In the genomic region with DNA sequence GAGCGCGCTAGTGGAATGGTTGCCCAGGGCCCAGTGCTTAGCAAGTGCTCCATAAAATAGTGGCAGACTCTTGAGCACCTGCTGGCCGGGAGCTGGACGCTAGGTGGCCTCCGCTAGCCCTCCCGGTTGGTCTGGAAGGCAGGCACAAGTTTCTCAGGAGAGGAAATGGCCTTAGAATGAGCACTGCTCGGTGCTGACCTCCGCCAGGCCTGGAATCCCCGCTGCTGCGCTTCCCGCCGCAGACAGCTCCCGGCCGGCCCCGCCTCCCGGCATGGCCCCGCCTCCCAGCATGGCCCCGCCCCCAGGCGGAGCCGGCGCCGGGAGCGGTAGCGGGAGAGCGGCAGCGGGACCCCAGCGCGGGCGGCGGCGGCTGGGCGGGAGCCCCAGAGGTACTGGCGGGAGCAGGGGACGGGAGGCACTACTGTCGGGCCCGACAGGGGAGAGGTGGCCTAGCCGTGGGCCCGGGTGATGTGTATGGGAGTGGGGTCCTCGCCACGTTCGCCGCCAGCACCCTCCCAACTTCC, we compare ENCODE assay signal across 8 cellular contexts. TPM values are rescaled to one million over a fixed set of nuclear protein-coding genes. Genes with fewer than 3 reads are reported as not detected.
DNase-seq lines count a peak whose midpoint lies in the region; ATAC-seq lines count a peak whose summit lies in the region.

Gene SIPA1, plus strand, starts transcription at position 308 of the 524 bp plus-strand sequence. CDS start 2,821 bp downstream, outside the sequence.

- peak within 1 kb of the TSS; percentile 50 for H3K4ac ChIP-seq in trophoblast cell (ENCODE audit: low read depth, low read length)

- H3K9me3 Mint-ChIP-seq in T-cell = no peaks in the 10 kb centered on the region

- H3K9me3 ChIP-seq in trophoblast cell (ENCODE audit: insufficient read depth, low read depth, low read length) = peaks cover 3% of the 10 kb centered on the region

- peak within 1 kb of the TSS; percentile 84 for H3K14ac ChIP-seq in trophoblast cell (ENCODE audit: low read length)

- peaks cover 19 to 22% of the 10 kb centered on the region in 2 experiments for H3K4me1 ChIP-seq in trophoblast cell (ENCODE audit: control insufficient read depth in 1 of 2, insufficient read depth in 2 of 2, low read length in 2 of 2)

- peaks cover 8% of the 10 kb centered on the region for H3K36me3 Mint-ChIP-seq in T-cell

- DNase-seq in COLO668 (lab: John Stamatoyannopoulos, UW; ENCODE audit: unreplicated experiment) (peak; percentile 65), T-cell (peak in 33 of 34 experiments; percentile 34 to 77 (median 58)), cardiac septum (ENCODE audit: low spot score) (peak; percentile 92), trophoblast cell (peak; percentile 79 to 86), ureter (ENCODE audit: low spot score) (no peak)
- DNase-seq in Jurkat, Clone E6-1 (ENCODE audit: low read depth, low spot score) = no peak

- H2BK12ac ChIP-seq in trophoblast cell (ENCODE audit: low read length) = no peak within 1 kb of the TSS

- H3K18ac ChIP-seq in trophoblast cell (ENCODE audit: low read length) = peak within 1 kb of the TSS; percentile 71

- peak within 1 kb of the TSS; percentile 81 for H3K4me3 ChIP-seq in Jurkat, Clone E6-1 (ENCODE audit: low read length)
- peak within 1 kb of the TSS; percentile 76 for H3K4me3 ChIP-seq in trophoblast cell (ENCODE audit: low read depth, low read length)

- H2BK5ac ChIP-seq in trophoblast cell (ENCODE audit: low read depth, low read length, poor library complexity) = peak within 1 kb of the TSS; percentile 70

- CTCF ChIA-PET in T-cell (lab: Charles Lee) = interaction anchor here (0.5 to 1.4 kb wide), 3 partner anchors 22 to 353 kb away, joined by 3 to 6 read pairs (median 4); partner anchors contain the start of gene PCNX3 (in 1 of the 2)

- peak within 1 kb of the TSS; percentile 72 for H4K91ac ChIP-seq in trophoblast cell (ENCODE audit: low read depth, low read length)

- H2BK120ac ChIP-seq in trophoblast cell (ENCODE audit: insufficient read depth, low read length, poor library complexity) = peak within 1 kb of the TSS; percentile 67

- peaks cover 42 to 45% of the 10 kb centered on the region in 2 experiments for H3K36me3 ChIP-seq in trophoblast cell (ENCODE audit: control insufficient read depth in 1 of 2, insufficient read depth in 2 of 2, low read length in 2 of 2)

- H3K4me1 Mint-ChIP-seq in T-cell = peaks cover 47 to 57% (median 49%) of the 10 kb centered on the region in 3 donors

- peak within 1 kb of the TSS; percentile 82 for H4K8ac ChIP-seq in trophoblast cell (ENCODE audit: low read depth, low read length)

- no peaks in the 10 kb centered on the region for H3K27me3 ChIP-seq in trophoblast cell (ENCODE audit: insufficient read depth, low read length)

- peaks cover 5% of the 10 kb centered on the region for H3K79me2 ChIP-seq in trophoblast cell (ENCODE audit: control insufficient read depth, insufficient read depth, low read length, poor library complexity)

- peak within 1 kb of the TSS; percentile 80 for H3K4me2 ChIP-seq in trophoblast cell (ENCODE audit: low read length)

- H3K27ac Mint-ChIP-seq in T-cell = peak within 1 kb of the TSS; percentile 94 to 96

- WGBS in adipose tissue, 3 donors = 4 to 6% (median 5%) methylated on average over 33 to 42 of the region's 42 CpGs
- WGBS in trophoblast cell (ENCODE audit: extremely low coverage, insufficient coverage, insufficient read length) = no CpG with 5 or more reads among the region's 42 CpGs

- peak within 1 kb of the TSS; percentile 39 for H4K12ac ChIP-seq in trophoblast cell (ENCODE audit: low read depth, low read length)

- no peak within 1 kb of the TSS for H3K23ac ChIP-seq in trophoblast cell (ENCODE audit: low read length)

- intact Hi-C loops in cardiac septum (cut with DNase I) = no loop called here

- H3K79me1 ChIP-seq in trophoblast cell (ENCODE audit: low read length) = peaks cover 7% of the 10 kb centered on the region

- no peaks in the 10 kb centered on the region for H3K27me3 Mint-ChIP-seq in T-cell

- H2AK5ac ChIP-seq in trophoblast cell (ENCODE audit: low read length) = peak within 1 kb of the TSS; percentile 53

- H3K27ac ChIP-seq in adipose tissue (ENCODE audit: low read depth, low read length) = peak within 1 kb of the TSS; percentile 87
- H3K27ac ChIP-seq in trophoblast cell (ENCODE audit: low read depth, low read length) = peak within 1 kb of the TSS; percentile 74

- ATAC-seq in GM19455 (IDR thresholded peaks at IDR 0.05; ENCODE audit: unreplicated experiment) (peak; percentile 49), T-cell (replicated peaks in 1 of 4) (peak; percentile 58 to 76 (median 66))

- H3K9ac ChIP-seq in trophoblast cell (ENCODE audit: low read length) = peak within 1 kb of the TSS; percentile 47

- peak within 1 kb of the TSS; percentile 89 to 95 (median 92) for H3K4me3 Mint-ChIP-seq in T-cell

- peak within 1 kb of the TSS; percentile 42 for H2AFZ ChIP-seq in trophoblast cell (ENCODE audit: insufficient read depth, low read length, poor library complexity)

- POLR2A ChIA-PET in T-cell (lab: Charles Lee) = interaction anchor here (0.6 to 3.2 kb wide), 6 partner anchors 15 to 674 kb away, joined by 3 to 21 read pairs (median 4); partner anchors contain the start of genes PCNX3 (in 1 of the 2) and SF3B2 (in 1 of the 2)

RNA-seq across cellular contexts. Expression of gene SIPA1, which starts in this region (rescaled TPM):
- polyA plus RNA-seq in Jurkat, Clone E6-1 (2012; ENCODE audit: insufficient read depth, insufficient read length) = 41.1 TPM
- total RNA-seq in T-cell (100 to 1,000 TPM; 179 to 285 (median 200) TPM), cardiac septum (29.7 TPM), ureter (40.3 TPM)
- polyA plus RNA-seq in adipose tissue = 100 to 1,000 TPM in 1 of 3 donors, 10 to 100 TPM in 2; 23.7 to 105 (median 36.3) TPM
- 25.5 and 28.2 TPM in 2 replicates for polyA plus RNA-seq in trophoblast cell (2013)

Comparison
In these comparisons a context has a peak if more than half of its experiments do, and no peak if none do; other contexts are left out.
1. DNase-seq: peak in COLO668 (single experiment), T-cell (33 of 34), cardiac septum (single experiment) and trophoblast cell (2 of 2); none in Jurkat, Clone E6-1 (single experiment) and ureter (single experiment).